ENCODE assay signal across 1 cellular context in the genomic region with DNA sequence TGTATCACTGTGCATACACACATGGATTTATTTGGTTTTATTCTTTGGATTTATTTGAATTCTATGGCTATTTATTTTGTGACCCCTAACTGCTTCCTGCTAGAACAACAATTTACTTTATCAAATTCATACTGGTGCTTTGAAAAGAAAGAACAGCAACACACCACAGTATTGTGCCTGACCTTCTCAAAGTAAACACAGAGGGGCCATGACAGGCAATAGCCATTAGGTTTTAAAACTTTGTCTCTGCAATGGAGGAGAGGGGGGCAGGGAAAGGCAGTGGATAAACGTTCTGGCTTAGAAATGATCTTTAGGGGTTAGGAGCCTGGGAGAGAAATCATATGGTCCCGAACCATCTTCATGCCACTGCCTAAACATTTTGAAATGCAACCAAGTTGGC.
A peak's percentile ranks its signal among the peaks of the same experiment; 100 is the strongest.
TF ChIP-seq lines count a peak whose summit lies in the region.

No MANE protein-coding gene starts in this region.

TF ChIP-seq in HepG2, 621 proteins besides CTCF, POLR2A, EP300 and RAD21 (continued from another document and continues in another):
- TF ChIP-seq, protein P1, sequence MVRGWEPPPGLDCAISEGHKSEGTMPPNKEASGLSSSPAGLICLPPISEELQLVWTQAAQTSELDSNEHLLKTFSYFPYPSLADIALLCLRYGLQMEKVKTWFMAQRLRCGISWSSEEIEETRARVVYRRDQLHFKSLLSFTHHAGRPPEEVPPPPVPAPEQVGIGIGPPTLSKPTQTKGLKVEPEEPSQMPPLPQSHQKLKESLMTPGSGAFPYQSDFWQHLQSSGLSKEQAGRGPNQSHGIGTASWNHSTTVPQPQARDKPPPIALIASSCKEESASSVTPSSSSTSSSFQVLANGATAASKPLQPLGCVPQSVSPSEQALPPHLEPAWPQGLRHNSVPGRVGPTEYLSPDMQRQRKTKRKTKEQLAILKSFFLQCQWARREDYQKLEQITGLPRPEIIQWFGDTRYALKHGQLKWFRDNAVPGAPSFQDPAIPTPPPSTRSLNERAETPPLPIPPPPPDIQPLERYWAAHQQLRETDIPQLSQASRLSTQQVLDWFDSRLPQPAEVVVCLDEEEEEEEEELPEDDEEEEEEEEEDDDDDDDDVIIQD (CRISPR knock-in tag; IDR thresholded peaks at IDR 0.05; ENCODE audit: low read depth): peak; percentile 92
- TF ChIP-seq TSC22D2 (CRISPR knock-in tag; IDR thresholded peaks at IDR 0.05; ENCODE audit: borderline replicate concordance) (no peak), SOX5 (CRISPR knock-in tag; IDR thresholded peaks at IDR 0.05; ENCODE audit: borderline replicate concordance) (peak; percentile 68; the same call in 1 of the 2 replicates), ZNF543 (CRISPR knock-in tag; IDR thresholded peaks at IDR 0.05) (no peak), NCOA1 (CRISPR knock-in tag; IDR thresholded peaks at IDR 0.05) (no peak), ARNT (IDR thresholded peaks at IDR 0.05) (no peak), BCL6 (CRISPR knock-in tag; IDR thresholded peaks at IDR 0.05) (peak; percentile 29; the same call in 1 of the 2 replicates), SIN3A (IDR thresholded peaks at IDR 0.05; ENCODE audit: borderline replicate concordance, low read depth, low read length) (no peak), ZNF138 (CRISPR knock-in tag; IDR thresholded peaks at IDR 0.05; ENCODE audit: low read depth) (no peak), ZNF468 (CRISPR knock-in tag; IDR thresholded peaks at IDR 0.05) (no peak), ZSCAN31 (CRISPR knock-in tag; IDR thresholded peaks at IDR 0.05; ENCODE audit: low read depth) (no peak), GATA4 (IDR thresholded peaks at IDR 0.05; ENCODE audit: borderline replicate concordance, low read depth) (no peak), RAD51 (IDR thresholded peaks at IDR 0.05; ENCODE audit: borderline replicate concordance) (no peak), SOX6 (IDR thresholded peaks at IDR 0.05) (no peak), SOX6 (CRISPR knock-in tag; IDR thresholded peaks at IDR 0.05) (peak; percentile 65), MAFF (IDR thresholded peaks at IDR 0.05; ENCODE audit: low read depth, low read length) (no peak), ZNF777 (CRISPR knock-in tag; IDR thresholded peaks at IDR 0.05) (no peak), ZNF329 (CRISPR knock-in tag; IDR thresholded peaks at IDR 0.05; ENCODE audit: low read depth) (no peak), ZNF343 (CRISPR knock-in tag; IDR thresholded peaks at IDR 0.05) (no peak), ZNF33B (CRISPR knock-in tag; IDR thresholded peaks at IDR 0.05) (no peak), ZNF224 (CRISPR knock-in tag; IDR thresholded peaks at IDR 0.05) (no peak), ZNF124 (CRISPR knock-in tag; IDR thresholded peaks at IDR 0.05) (no peak), MTF1 (CRISPR knock-in tag; IDR thresholded peaks at IDR 0.05) (no peak), ZNF30 (CRISPR knock-in tag; IDR thresholded peaks at IDR 0.05) (no peak), ZMYM4 (CRISPR knock-in tag; IDR thresholded peaks at IDR 0.05) (peak; percentile 56), HNRNPH1 (optimal IDR thresholded peaks at IDR 0.05; ENCODE audit: low read depth, low read length) (no peak), HDAC1 (CRISPR knock-in tag; IDR thresholded peaks at IDR 0.05) (peak; percentile 49; the same call in 1 of the 2 replicates), CEBPG (CRISPR knock-in tag; IDR thresholded peaks at IDR 0.05) (no peak), ATF1 (CRISPR knock-in tag; IDR thresholded peaks at IDR 0.05) (0 out of 2 replicates have a peak, but pooled peaks have one; percentile 38), ZNF317 (CRISPR knock-in tag; IDR thresholded peaks at IDR 0.05) (no peak), NR2F6 (IDR thresholded peaks at IDR 0.05) (peak; percentile 45; the same call in 1 of the 2 replicates), NR2F6 (CRISPR knock-in tag; IDR thresholded peaks at IDR 0.05) (0 out of 2 replicates have a peak, but pooled peaks have one; percentile 34), ZNF382 (CRISPR knock-in tag; IDR thresholded peaks at IDR 0.05; ENCODE audit: borderline replicate concordance) (no peak), KMT2B (CRISPR knock-in tag; IDR thresholded peaks at IDR 0.05) (no peak), DNMT3B (CRISPR knock-in tag; conservative IDR thresholded peaks at IDR 0.05) (no peak), ZNF296 (CRISPR knock-in tag; conservative IDR thresholded peaks at IDR 0.05) (no peak), ARID2 (CRISPR knock-in tag; IDR thresholded peaks at IDR 0.05; ENCODE audit: borderline replicate concordance) (no peak), CAMTA2 (CRISPR knock-in tag; IDR thresholded peaks at IDR 0.05; ENCODE audit: borderline replicate concordance) (no peak), ZNF766 (CRISPR knock-in tag; IDR thresholded peaks at IDR 0.05; ENCODE audit: borderline replicate concordance) (no peak), REXO4 (CRISPR knock-in tag; IDR thresholded peaks at IDR 0.05; ENCODE audit: borderline replicate concordance) (no peak)
- TF ChIP-seq, protein P2, sequence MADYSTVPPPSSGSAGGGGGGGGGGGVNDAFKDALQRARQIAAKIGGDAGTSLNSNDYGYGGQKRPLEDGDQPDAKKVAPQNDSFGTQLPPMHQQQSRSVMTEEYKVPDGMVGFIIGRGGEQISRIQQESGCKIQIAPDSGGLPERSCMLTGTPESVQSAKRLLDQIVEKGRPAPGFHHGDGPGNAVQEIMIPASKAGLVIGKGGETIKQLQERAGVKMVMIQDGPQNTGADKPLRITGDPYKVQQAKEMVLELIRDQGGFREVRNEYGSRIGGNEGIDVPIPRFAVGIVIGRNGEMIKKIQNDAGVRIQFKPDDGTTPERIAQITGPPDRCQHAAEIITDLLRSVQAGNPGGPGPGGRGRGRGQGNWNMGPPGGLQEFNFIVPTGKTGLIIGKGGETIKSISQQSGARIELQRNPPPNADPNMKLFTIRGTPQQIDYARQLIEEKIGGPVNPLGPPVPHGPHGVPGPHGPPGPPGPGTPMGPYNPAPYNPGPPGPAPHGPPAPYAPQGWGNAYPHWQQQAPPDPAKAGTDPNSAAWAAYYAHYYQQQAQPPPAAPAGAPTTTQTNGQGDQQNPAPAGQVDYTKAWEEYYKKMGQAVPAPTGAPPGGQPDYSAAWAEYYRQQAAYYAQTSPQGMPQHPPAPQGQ (CRISPR knock-in tag; IDR thresholded peaks at IDR 0.05; ENCODE audit: borderline replicate concordance): no peak
- TF ChIP-seq, protein P3, sequence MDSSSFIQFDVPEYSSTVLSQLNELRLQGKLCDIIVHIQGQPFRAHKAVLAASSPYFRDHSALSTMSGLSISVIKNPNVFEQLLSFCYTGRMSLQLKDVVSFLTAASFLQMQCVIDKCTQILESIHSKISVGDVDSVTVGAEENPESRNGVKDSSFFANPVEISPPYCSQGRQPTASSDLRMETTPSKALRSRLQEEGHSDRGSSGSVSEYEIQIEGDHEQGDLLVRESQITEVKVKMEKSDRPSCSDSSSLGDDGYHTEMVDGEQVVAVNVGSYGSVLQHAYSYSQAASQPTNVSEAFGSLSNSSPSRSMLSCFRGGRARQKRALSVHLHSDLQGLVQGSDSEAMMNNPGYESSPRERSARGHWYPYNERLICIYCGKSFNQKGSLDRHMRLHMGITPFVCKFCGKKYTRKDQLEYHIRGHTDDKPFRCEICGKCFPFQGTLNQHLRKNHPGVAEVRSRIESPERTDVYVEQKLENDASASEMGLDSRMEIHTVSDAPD (CRISPR knock-in tag; IDR thresholded peaks at IDR 0.05): no peak
- TF ChIP-seq, protein P4, sequence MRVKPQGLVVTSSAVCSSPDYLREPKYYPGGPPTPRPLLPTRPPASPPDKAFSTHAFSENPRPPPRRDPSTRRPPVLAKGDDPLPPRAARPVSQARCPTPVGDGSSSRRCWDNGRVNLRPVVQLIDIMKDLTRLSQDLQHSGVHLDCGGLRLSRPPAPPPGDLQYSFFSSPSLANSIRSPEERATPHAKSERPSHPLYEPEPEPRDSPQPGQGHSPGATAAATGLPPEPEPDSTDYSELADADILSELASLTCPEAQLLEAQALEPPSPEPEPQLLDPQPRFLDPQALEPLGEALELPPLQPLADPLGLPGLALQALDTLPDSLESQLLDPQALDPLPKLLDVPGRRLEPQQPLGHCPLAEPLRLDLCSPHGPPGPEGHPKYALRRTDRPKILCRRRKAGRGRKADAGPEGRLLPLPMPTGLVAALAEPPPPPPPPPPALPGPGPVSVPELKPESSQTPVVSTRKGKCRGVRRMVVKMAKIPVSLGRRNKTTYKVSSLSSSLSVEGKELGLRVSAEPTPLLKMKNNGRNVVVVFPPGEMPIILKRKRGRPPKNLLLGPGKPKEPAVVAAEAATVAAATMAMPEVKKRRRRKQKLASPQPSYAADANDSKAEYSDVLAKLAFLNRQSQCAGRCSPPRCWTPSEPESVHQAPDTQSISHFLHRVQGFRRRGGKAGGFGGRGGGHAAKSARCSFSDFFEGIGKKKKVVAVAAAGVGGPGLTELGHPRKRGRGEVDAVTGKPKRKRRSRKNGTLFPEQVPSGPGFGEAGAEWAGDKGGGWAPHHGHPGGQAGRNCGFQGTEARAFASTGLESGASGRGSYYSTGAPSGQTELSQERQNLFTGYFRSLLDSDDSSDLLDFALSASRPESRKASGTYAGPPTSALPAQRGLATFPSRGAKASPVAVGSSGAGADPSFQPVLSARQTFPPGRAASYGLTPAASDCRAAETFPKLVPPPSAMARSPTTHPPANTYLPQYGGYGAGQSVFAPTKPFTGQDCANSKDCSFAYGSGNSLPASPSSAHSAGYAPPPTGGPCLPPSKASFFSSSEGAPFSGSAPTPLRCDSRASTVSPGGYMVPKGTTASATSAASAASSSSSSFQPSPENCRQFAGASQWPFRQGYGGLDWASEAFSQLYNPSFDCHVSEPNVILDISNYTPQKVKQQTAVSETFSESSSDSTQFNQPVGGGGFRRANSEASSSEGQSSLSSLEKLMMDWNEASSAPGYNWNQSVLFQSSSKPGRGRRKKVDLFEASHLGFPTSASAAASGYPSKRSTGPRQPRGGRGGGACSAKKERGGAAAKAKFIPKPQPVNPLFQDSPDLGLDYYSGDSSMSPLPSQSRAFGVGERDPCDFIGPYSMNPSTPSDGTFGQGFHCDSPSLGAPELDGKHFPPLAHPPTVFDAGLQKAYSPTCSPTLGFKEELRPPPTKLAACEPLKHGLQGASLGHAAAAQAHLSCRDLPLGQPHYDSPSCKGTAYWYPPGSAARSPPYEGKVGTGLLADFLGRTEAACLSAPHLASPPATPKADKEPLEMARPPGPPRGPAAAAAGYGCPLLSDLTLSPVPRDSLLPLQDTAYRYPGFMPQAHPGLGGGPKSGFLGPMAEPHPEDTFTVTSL (CRISPR knock-in tag; IDR thresholded peaks at IDR 0.05; ENCODE audit: borderline replicate concordance): peak; percentile 46; the same call in 1 of the 2 replicates
- TF ChIP-seq, protein P5, sequence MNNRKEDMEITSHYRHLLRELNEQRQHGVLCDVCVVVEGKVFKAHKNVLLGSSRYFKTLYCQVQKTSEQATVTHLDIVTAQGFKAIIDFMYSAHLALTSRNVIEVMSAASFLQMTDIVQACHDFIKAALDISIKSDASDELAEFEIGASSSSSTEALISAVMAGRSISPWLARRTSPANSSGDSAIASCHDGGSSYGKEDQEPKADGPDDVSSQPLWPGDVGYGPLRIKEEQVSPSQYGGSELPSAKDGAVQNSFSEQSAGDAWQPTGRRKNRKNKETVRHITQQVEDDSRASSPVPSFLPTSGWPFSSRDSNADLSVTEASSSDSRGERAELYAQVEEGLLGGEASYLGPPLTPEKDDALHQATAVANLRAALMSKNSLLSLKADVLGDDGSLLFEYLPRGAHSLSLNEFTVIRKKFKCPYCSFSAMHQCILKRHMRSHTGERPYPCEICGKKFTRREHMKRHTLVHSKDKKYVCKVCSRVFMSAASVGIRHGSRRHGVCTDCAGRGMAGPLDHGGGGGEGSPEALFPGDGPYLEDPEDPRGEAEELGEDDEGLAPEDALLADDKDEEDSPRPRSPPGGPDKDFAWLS (CRISPR knock-in tag; IDR thresholded peaks at IDR 0.05; ENCODE audit: borderline replicate concordance): no peak
- TF ChIP-seq, protein P6, sequence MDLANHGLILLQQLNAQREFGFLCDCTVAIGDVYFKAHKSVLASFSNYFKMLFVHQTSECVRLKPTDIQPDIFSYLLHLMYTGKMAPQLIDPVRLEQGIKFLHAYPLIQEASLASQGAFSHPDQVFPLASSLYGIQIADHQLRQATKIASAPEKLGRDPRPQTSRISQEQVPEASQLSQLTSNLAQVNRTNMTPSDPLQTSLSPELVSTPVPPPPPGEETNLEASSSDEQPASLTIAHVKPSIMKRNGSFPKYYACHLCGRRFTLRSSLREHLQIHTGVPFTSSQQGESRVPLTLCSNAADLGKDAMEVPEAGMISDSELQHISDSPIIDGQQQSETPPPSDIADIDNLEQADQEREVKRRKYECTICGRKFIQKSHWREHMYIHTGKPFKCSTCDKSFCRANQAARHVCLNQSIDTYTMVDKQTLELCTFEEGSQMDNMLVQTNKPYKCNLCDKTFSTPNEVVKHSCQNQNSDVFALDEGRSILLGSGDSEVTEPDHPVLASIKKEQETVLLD (CRISPR knock-in tag; IDR thresholded peaks at IDR 0.05; ENCODE audit: low read depth): no peak
- TF ChIP-seq, protein P7, sequence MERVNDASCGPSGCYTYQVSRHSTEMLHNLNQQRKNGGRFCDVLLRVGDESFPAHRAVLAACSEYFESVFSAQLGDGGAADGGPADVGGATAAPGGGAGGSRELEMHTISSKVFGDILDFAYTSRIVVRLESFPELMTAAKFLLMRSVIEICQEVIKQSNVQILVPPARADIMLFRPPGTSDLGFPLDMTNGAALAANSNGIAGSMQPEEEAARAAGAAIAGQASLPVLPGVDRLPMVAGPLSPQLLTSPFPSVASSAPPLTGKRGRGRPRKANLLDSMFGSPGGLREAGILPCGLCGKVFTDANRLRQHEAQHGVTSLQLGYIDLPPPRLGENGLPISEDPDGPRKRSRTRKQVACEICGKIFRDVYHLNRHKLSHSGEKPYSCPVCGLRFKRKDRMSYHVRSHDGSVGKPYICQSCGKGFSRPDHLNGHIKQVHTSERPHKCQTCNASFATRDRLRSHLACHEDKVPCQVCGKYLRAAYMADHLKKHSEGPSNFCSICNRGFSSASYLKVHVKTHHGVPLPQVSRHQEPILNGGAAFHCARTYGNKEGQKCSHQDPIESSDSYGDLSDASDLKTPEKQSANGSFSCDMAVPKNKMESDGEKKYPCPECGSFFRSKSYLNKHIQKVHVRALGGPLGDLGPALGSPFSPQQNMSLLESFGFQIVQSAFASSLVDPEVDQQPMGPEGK (CRISPR knock-in tag; IDR thresholded peaks at IDR 0.05): 0 out of 2 replicates have a peak, but pooled peaks have one; percentile 13
- TF ChIP-seq, protein P8, sequence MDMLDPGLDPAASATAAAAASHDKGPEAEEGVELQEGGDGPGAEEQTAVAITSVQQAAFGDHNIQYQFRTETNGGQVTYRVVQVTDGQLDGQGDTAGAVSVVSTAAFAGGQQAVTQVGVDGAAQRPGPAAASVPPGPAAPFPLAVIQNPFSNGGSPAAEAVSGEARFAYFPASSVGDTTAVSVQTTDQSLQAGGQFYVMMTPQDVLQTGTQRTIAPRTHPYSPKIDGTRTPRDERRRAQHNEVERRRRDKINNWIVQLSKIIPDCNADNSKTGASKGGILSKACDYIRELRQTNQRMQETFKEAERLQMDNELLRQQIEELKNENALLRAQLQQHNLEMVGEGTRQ (IDR thresholded peaks at IDR 0.05; ENCODE audit: low read depth, low read length): no peak
- TF ChIP-seq, protein P8 (CRISPR knock-in tag; IDR thresholded peaks at IDR 0.05; ENCODE audit: borderline replicate concordance): no peak
- TF ChIP-seq, protein P9, sequence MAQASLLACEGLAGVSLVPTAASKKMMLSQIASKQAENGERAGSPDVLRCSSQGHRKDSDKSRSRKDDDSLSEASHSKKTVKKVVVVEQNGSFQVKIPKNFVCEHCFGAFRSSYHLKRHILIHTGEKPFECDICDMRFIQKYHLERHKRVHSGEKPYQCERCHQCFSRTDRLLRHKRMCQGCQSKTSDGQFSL (CRISPR knock-in tag; IDR thresholded peaks at IDR 0.05): no peak
